In genomic region chr7:6637544-6638229, GRCh38 we compare ENCODE assay signal across 8 cellular contexts. TPM values are rescaled to one million over a fixed set of nuclear protein-coding genes. Genes with fewer than 3 reads are reported as not detected.
A peak's percentile ranks its signal among the peaks of the same experiment; 100 is the strongest.
DNase-seq lines count a peak whose midpoint lies in the region; ATAC-seq and TF ChIP-seq lines count a peak whose summit lies in the region.

No MANE protein-coding gene starts in this region.

- H3K27ac ChIP-seq in body of pancreas: peak overlapping the region in 3 of 4 donors; percentile 4 to 47 (median 8)

- no peaks in the 10 kb centered on the region for H3K9me3 ChIP-seq in body of pancreas

- peaks cover 18% of the 10 kb centered on the region for H3K4me1 Mint-ChIP-seq in T-helper 2 cell treated with Interferon-gamma antibody and Interleukin-4, amounts not matched to agents 5 μg/mL and 100 μg/mL, for 36 hours (ENCODE audit: low read depth)

- no peaks in the 10 kb centered on the region for H3K27me3 Mint-ChIP-seq in T-helper 2 cell treated with Interferon-gamma antibody and Interleukin-4, amounts not matched to agents 5 μg/mL and 100 μg/mL, for 36 hours (ENCODE audit: low read depth)

- H3K36me3 ChIP-seq in body of pancreas (replicated peaks in 1 of 2; ENCODE audit: insufficient read depth in 1 of 2, low read depth in 2 of 2): peaks cover 0 to 2% of the 10 kb centered on the region in 2 donors

- no peak for TF ChIP-seq POLR2A in body of pancreas (IDR thresholded peaks at IDR 0.05)

- H3K27ac Mint-ChIP-seq in T-helper 2 cell treated with Interferon-gamma antibody and Interleukin-4, amounts not matched to agents 5 μg/mL and 100 μg/mL, for 36 hours: peak overlapping the region; percentile 81

- intact Hi-C loops in body of pancreas (cut with DNase I): no loop called here

- TF ChIP-seq CTCF in body of pancreas (IDR thresholded peaks at IDR 0.05): peak in 1 of 7 experiments; percentile 5

- peaks cover 32% of the 10 kb centered on the region for H3K36me3 Mint-ChIP-seq in T-helper 2 cell treated with Interferon-gamma antibody and Interleukin-4, amounts not matched to agents 5 μg/mL and 100 μg/mL, for 36 hours (ENCODE audit: low read depth)

- peak; percentile 53 for DNase-seq in Daoy (ENCODE audit: low read depth)
- DNase-seq in T-helper 2 cell treated with Interferon-gamma antibody and Interleukin-4, amounts not matched to agents 5 μg/mL and 100 μg/mL, for 36 hours (ENCODE audit: low spot score): peak; percentile 60
- peak in 2 of 4 donors; percentile 18 to 25 for DNase-seq in body of pancreas
- peak; percentile 67 for DNase-seq in left kidney (ENCODE audit: low read depth, low spot score)
- DNase-seq in stimulated activated CD4-positive, alpha-beta T cell treated with anti-CD3 and anti-CD28 coated beads, TNF-alpha, amount 100 ng/mL, for 4 hours (ENCODE audit: low read depth in 3 of 3): peak in 2 of 3 experiments; percentile 17 to 34
- no peak for DNase-seq in NCI-H187 treated with DMSO at 0.1 percent for 48 hours (lab: John Stamatoyannopoulos, UW)

- 1 to 5% methylated on average over 17 to 21 of the region's 60 CpGs for WGBS in body of pancreas, 2 donors

- H3K4me3 Mint-ChIP-seq in T-helper 2 cell treated with Interferon-gamma antibody and Interleukin-4, amounts not matched to agents 5 μg/mL and 100 μg/mL, for 36 hours: peak overlapping the region; percentile 89

- no peaks in the 10 kb centered on the region for H3K9me3 Mint-ChIP-seq in T-helper 2 cell treated with Interferon-gamma antibody and Interleukin-4, amounts not matched to agents 5 μg/mL and 100 μg/mL, for 36 hours

- no peaks in the 10 kb centered on the region for H3K27me3 ChIP-seq in body of pancreas

- H3K4me3 ChIP-seq in body of pancreas: peak overlapping the region; percentile 35 to 90

- peak; percentile 83 for ATAC-seq in GM19467 (IDR thresholded peaks at IDR 0.05; ENCODE audit: unreplicated experiment)
- peak; percentile 77 for ATAC-seq in HG03571 (IDR thresholded peaks at IDR 0.05; ENCODE audit: unreplicated experiment)
- peak; percentile 30 for ATAC-seq in body of pancreas

- H3K4me1 ChIP-seq in body of pancreas: peaks cover 21% of the 10 kb centered on the region

RNA-seq across cellular contexts. Expression of gene ZNF316, which starts 0.6 kb away (rescaled TPM):
- 10.4 and 15.8 TPM in 2 replicates for total RNA-seq in Daoy (2014; rRNA removed; shearing (Covaris generic))
- 10 to 100 TPM; 29.1 to 69.5 TPM for total RNA-seq in body of pancreas

RNA-seq across cellular contexts. Expression of gene ZNF853, which starts 22.3 kb away (rescaled TPM):
- 0.86 and 1.1 TPM in 2 replicates for total RNA-seq in Daoy (2014; rRNA removed; shearing (Covaris generic))
- 10 to 100 TPM in 1 of 2 donors, 1 to 10 TPM in 1; 3.6 to 11.2 TPM for total RNA-seq in body of pancreas

RNA-seq across cellular contexts. Expression of gene INTS15, which starts 47.9 kb away (rescaled TPM):
- 13.9 and 18.7 TPM in 2 replicates for total RNA-seq in Daoy (2014; rRNA removed; shearing (Covaris generic))
- 10 to 100 TPM; 25.7 to 40.5 TPM for total RNA-seq in body of pancreas

Comparison
In these comparisons a context has a peak if more than half of its experiments do, and no peak if none do; other contexts are left out.
1. ATAC-seq: peak in every context shown above with its lines; median percentile 83 in GM19467; 77 in HG03571; 30 in body of pancreas.